In the genomic region with DNA sequence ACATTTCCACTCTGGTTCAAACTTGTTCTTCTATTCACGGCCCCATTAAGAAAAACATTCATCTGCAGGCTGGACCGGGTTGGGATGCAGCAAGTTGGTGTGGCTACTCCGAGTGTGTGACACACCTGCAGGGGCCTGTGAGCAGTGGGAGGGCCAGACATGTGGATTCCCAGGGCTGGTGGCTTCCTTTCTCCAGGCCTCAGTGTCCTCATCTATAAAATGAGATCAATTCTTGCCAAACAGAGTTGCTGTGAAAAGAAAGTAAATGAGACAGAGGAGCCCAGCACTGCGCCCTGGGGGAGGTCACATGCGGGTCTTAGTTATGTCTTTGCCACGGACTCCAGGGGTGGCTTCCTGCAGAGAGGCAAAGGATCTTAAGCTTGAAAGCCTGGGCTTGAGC, we compare ENCODE assay signal across 18 cellular contexts. TPM values are rescaled to one million over a fixed set of nuclear protein-coding genes. Genes with fewer than 3 reads are reported as not detected.
A peak's percentile ranks its signal among the peaks of the same experiment; 100 is the strongest.
DNase-seq lines count a peak whose midpoint lies in the region; ATAC-seq and TF ChIP-seq lines count a peak whose summit lies in the region.
"Had no signal": no experiment of that assay in that cellular context is flagged by ENCODE, and none has a peak within 500 bp of the region (broad histone marks: within the 10 kb centered on the region; RNA-seq: fewer than 3 reads in every experiment).

No MANE protein-coding gene starts in this region.

- H3K27ac Mint-ChIP-seq in activated CD8-positive, alpha-beta T cell treated with anti-CD3 and anti-CD28 coated beads for 36 hours: peak overlapping the region; percentile 55
- no peak overlapping the region for H3K27ac Mint-ChIP-seq in activated CD8-positive, alpha-beta T cell treated with anti-CD3 and anti-CD28 coated beads, Interleukin-2, amount 10 ng/mL, durations not matched to agents 7 days and 5 days
- H3K27ac Mint-ChIP-seq in effector memory CD8-positive, alpha-beta T cell: peak overlapping the region; percentile 23 to 68
- peak overlapping the region in 7 of 10 donors; percentile 4 to 83 (median 66) for H3K27ac Mint-ChIP-seq in naive thymus-derived CD8-positive, alpha-beta T cell
- H3K27ac Mint-ChIP-seq: dendritic cell treated with granulocyte-macrophage colony-stimulating factor and Interleukin-4, amounts not matched to agents 40 ng/mL and 50 ng/mL, for 4 days had no signal

- H3K4me3 ChIP-seq in thoracic aorta: no peak overlapping the region
- H3K4me3 ChIP-seq: GM12878, K562, pancreas, spleen had no signal

- no peak for TF ChIP-seq CTCF in activated CD8-positive, alpha-beta T cell treated with anti-CD3 and anti-CD28 coated beads for 36 hours (IDR thresholded peaks at IDR 0.05)
- no peak for TF ChIP-seq CTCF in thoracic aorta (IDR thresholded peaks at IDR 0.05)

- ATAC-seq in activated CD8-positive, alpha-beta T cell treated with anti-CD3 and anti-CD28 coated beads for 36 hours: no peak
- no peak for ATAC-seq in activated CD8-positive, alpha-beta T cell treated with anti-CD3 and anti-CD28 coated beads, Interleukin-2, amount 10 ng/mL, durations not matched to agents 7 days and 5 days
- ATAC-seq in effector memory CD8-positive, alpha-beta T cell (replicated peaks): no peak
- ATAC-seq in naive thymus-derived CD8-positive, alpha-beta T cell: no peak
- ATAC-seq in thoracic aorta (ENCODE audit: insufficient number of reproducible peaks, low FRiP score, low read depth): no peak

- H3K36me3 Mint-ChIP-seq in activated CD8-positive, alpha-beta T cell treated with anti-CD3 and anti-CD28 coated beads for 36 hours (ENCODE audit: low read depth): peaks cover 2% of the 10 kb centered on the region
- H3K36me3 Mint-ChIP-seq in activated CD8-positive, alpha-beta T cell treated with anti-CD3 and anti-CD28 coated beads, Interleukin-2, amount 10 ng/mL, durations not matched to agents 7 days and 5 days (ENCODE audit: low read depth): peaks cover 4% of the 10 kb centered on the region
- peaks cover 28% of the 10 kb centered on the region for H3K36me3 Mint-ChIP-seq in effector memory CD8-positive, alpha-beta T cell (ENCODE audit: insufficient read depth)
- H3K36me3 Mint-ChIP-seq in naive thymus-derived CD8-positive, alpha-beta T cell: peaks cover 0 to 25% (median 0%) of the 10 kb centered on the region in 3 donors

- no peak overlapping the region for H3K4me3 Mint-ChIP-seq in activated CD8-positive, alpha-beta T cell treated with anti-CD3 and anti-CD28 coated beads for 36 hours
- no peak overlapping the region for H3K4me3 Mint-ChIP-seq in activated CD8-positive, alpha-beta T cell treated with anti-CD3 and anti-CD28 coated beads, Interleukin-2, amount 10 ng/mL, durations not matched to agents 7 days and 5 days
- no peak overlapping the region for H3K4me3 Mint-ChIP-seq in effector memory CD8-positive, alpha-beta T cell
- H3K4me3 Mint-ChIP-seq in naive thymus-derived CD8-positive, alpha-beta T cell: peak overlapping the region in 1 of 10 donors; percentile 38
- H3K4me3 Mint-ChIP-seq: CD4-positive, CD25-positive, alpha-beta regulatory T cell; dendritic cell treated with granulocyte-macrophage colony-stimulating factor and Interleukin-4, amounts not matched to agents 40 ng/mL and 50 ng/mL, for 4 days had no signal

- H3K9me3 Mint-ChIP-seq in activated CD8-positive, alpha-beta T cell treated with anti-CD3 and anti-CD28 coated beads for 36 hours: no peaks in the 10 kb centered on the region
- H3K9me3 Mint-ChIP-seq in activated CD8-positive, alpha-beta T cell treated with anti-CD3 and anti-CD28 coated beads, Interleukin-2, amount 10 ng/mL, durations not matched to agents 7 days and 5 days (ENCODE audit: insufficient read depth): no peaks in the 10 kb centered on the region
- no peaks in the 10 kb centered on the region for H3K9me3 Mint-ChIP-seq in effector memory CD8-positive, alpha-beta T cell
- H3K9me3 Mint-ChIP-seq in naive thymus-derived CD8-positive, alpha-beta T cell: no peaks in the 10 kb centered on the region
- H3K9me3 Mint-ChIP-seq: CD4-positive, CD25-positive, alpha-beta regulatory T cell; dendritic cell treated with granulocyte-macrophage colony-stimulating factor and Interleukin-4, amounts not matched to agents 40 ng/mL and 50 ng/mL, for 4 days had no signal

- peaks cover 6 to 39% of the 10 kb centered on the region in 2 donors for H3K4me1 ChIP-seq in thoracic aorta (ENCODE audit: control insufficient read depth in 1 of 2, low read depth in 2 of 2)
- H3K4me1 ChIP-seq: pancreas had no signal

- POLR2A ChIA-PET in activated CD8-positive, alpha-beta T cell treated with anti-CD3 and anti-CD28 coated beads for 36 hours (lab: Charles Lee): no interaction called here
- POLR2A ChIA-PET in activated CD8-positive, alpha-beta T cell treated with anti-CD3 and anti-CD28 coated beads, Interleukin-2, amount 10 ng/mL, durations not matched to agents 7 days and 5 days (lab: Charles Lee): no interaction called here
- POLR2A ChIA-PET in naive thymus-derived CD8-positive, alpha-beta T cell (lab: Charles Lee): no interaction called here

- no peaks in the 10 kb centered on the region for H3K27me3 ChIP-seq in thoracic aorta (replicated peaks; ENCODE audit: insufficient read depth)
- H3K27me3 ChIP-seq: pancreas, spleen had no signal

- no peaks in the 10 kb centered on the region for H3K27me3 Mint-ChIP-seq in activated CD8-positive, alpha-beta T cell treated with anti-CD3 and anti-CD28 coated beads for 36 hours
- H3K27me3 Mint-ChIP-seq in activated CD8-positive, alpha-beta T cell treated with anti-CD3 and anti-CD28 coated beads, Interleukin-2, amount 10 ng/mL, durations not matched to agents 7 days and 5 days (ENCODE audit: low read depth): no peaks in the 10 kb centered on the region
- no peaks in the 10 kb centered on the region for H3K27me3 Mint-ChIP-seq in effector memory CD8-positive, alpha-beta T cell
- no peaks in the 10 kb centered on the region for H3K27me3 Mint-ChIP-seq in naive thymus-derived CD8-positive, alpha-beta T cell
- H3K27me3 Mint-ChIP-seq: CD4-positive, CD25-positive, alpha-beta regulatory T cell; dendritic cell treated with granulocyte-macrophage colony-stimulating factor and Interleukin-4, amounts not matched to agents 40 ng/mL and 50 ng/mL, for 4 days had no signal

- H3K27ac ChIP-seq in thoracic aorta: peak overlapping the region; percentile 60 to 63
- H3K27ac ChIP-seq: pancreas, spleen had no signal

- CTCF ChIA-PET in activated CD8-positive, alpha-beta T cell treated with anti-CD3 and anti-CD28 coated beads for 36 hours (lab: Charles Lee): interaction anchor here (0.8 to 1.6 kb wide), 4 partner anchors 14 to 94 kb away, joined by 3 to 6 read pairs (median 4); no protein-coding TSS in a partner anchor
- CTCF ChIA-PET in activated CD8-positive, alpha-beta T cell treated with anti-CD3 and anti-CD28 coated beads, Interleukin-2, amount 10 ng/mL, durations not matched to agents 7 days and 5 days (lab: Charles Lee): interaction anchor here (1.0 to 1.5 kb wide), 2 partner anchors 23 to 93 kb away, joined by 3 to 4 read pairs; no protein-coding TSS in a partner anchor

- intact Hi-C loops in activated CD8-positive, alpha-beta T cell treated with anti-CD3 and anti-CD28 coated beads for 36 hours (cut with micrococcal nuclease): no loop called here

- H3K36me3 ChIP-seq in thoracic aorta: peaks cover 12% of the 10 kb centered on the region

- H3K9me3 ChIP-seq in thoracic aorta: no peaks in the 10 kb centered on the region
- H3K9me3 ChIP-seq: pancreas, spleen had no signal

- no peak for DNase-seq in activated CD8-positive, alpha-beta T cell treated with anti-CD3 and anti-CD28 coated beads for 36 hours
- DNase-seq in activated CD8-positive, alpha-beta T cell treated with anti-CD3 and anti-CD28 coated beads, Interleukin-2, amount 10 ng/mL, durations not matched to agents 7 days and 5 days: no peak
- no peak for DNase-seq in effector memory CD8-positive, alpha-beta T cell
- DNase-seq in naive thymus-derived CD8-positive, alpha-beta T cell: no peak
- DNase-seq in thoracic aorta (ENCODE audit: low spot score): no peak
- DNase-seq in stimulated activated CD4-positive, alpha-beta T cell treated with anti-CD3 and anti-CD28 coated beads, Interleukin-2, amount 100 ng/mL, for 48 hours: no peak
- no peak for DNase-seq in HuH-7.5 (ENCODE audit: low spot score)
- DNase-seq in activated naive CD4-positive, alpha-beta T cell treated with Interleukin-2 at 50 U/mL for 16 hours: no peak
- DNase-seq: activated CD4-positive, alpha-beta T cell treated with anti-CD3 and anti-CD28 coated beads, Interleukin-2, amount 50 U/mL, for 4 hours; CD4-positive, CD25-positive, alpha-beta regulatory T cell; NCI-H1417; NCI-H2227 treated with DMSO at 0.1 percent for 48 hours; pancreas; spleen had no signal

- H3K4me1 Mint-ChIP-seq in activated CD8-positive, alpha-beta T cell treated with anti-CD3 and anti-CD28 coated beads for 36 hours (ENCODE audit: low read depth): peaks cover 29% of the 10 kb centered on the region
- H3K4me1 Mint-ChIP-seq in activated CD8-positive, alpha-beta T cell treated with anti-CD3 and anti-CD28 coated beads, Interleukin-2, amount 10 ng/mL, durations not matched to agents 7 days and 5 days (ENCODE audit: low read depth): peaks cover 36% of the 10 kb centered on the region
- H3K4me1 Mint-ChIP-seq in effector memory CD8-positive, alpha-beta T cell (ENCODE audit: low read depth in 2 of 2): peaks cover 19 to 33% of the 10 kb centered on the region in 2 donors
- peaks cover 26 to 51% (median 32%) of the 10 kb centered on the region in 4 donors for H3K4me1 Mint-ChIP-seq in naive thymus-derived CD8-positive, alpha-beta T cell

RNA-seq across cellular contexts. Expression of gene MICALL1, which starts 5.2 kb away (rescaled TPM):
- total RNA-seq in activated CD8-positive, alpha-beta T cell treated with anti-CD3 and anti-CD28 coated beads for 36 hours: 10 to 100 TPM; 10.2 to 11.8 TPM
- total RNA-seq in activated CD8-positive, alpha-beta T cell treated with anti-CD3 and anti-CD28 coated beads, Interleukin-2, amount 10 ng/mL, durations not matched to agents 7 days and 5 days: 10 to 100 TPM; 21.3 to 24.5 TPM
- total RNA-seq in naive thymus-derived CD8-positive, alpha-beta T cell: 10 to 100 TPM; 26.3 to 28.5 TPM
- polyA plus RNA-seq in naive thymus-derived CD8-positive, alpha-beta T cell: 1 to 10 TPM; 1.3 to 4.7 (median 1.5) TPM
- total RNA-seq in thoracic aorta: 10 to 100 TPM; 16.8 to 49.3 TPM

RNA-seq across cellular contexts. Expression of gene C22orf23, which starts 42.1 kb away (rescaled TPM):
- not detected for total RNA-seq in activated CD8-positive, alpha-beta T cell treated with anti-CD3 and anti-CD28 coated beads for 36 hours
- not detected for total RNA-seq in activated CD8-positive, alpha-beta T cell treated with anti-CD3 and anti-CD28 coated beads, Interleukin-2, amount 10 ng/mL, durations not matched to agents 7 days and 5 days
- not detected for total RNA-seq in naive thymus-derived CD8-positive, alpha-beta T cell
- polyA plus RNA-seq in naive thymus-derived CD8-positive, alpha-beta T cell: not detected
- total RNA-seq in thoracic aorta: not detected
- total RNA-seq: CD4-positive, CD25-positive, alpha-beta regulatory T cell; mesenteric fat pad; spleen had no signal
- polyA plus RNA-seq: CD4-positive, CD25-positive, alpha-beta regulatory T cell had no signal

RNA-seq across cellular contexts. Expression of gene POLR2F, which starts 42.2 kb away (rescaled TPM):
- total RNA-seq in activated CD8-positive, alpha-beta T cell treated with anti-CD3 and anti-CD28 coated beads for 36 hours: 10 to 100 TPM; 82.2 to 85.4 TPM
- 10 to 100 TPM; 71.7 to 73.8 TPM for total RNA-seq in activated CD8-positive, alpha-beta T cell treated with anti-CD3 and anti-CD28 coated beads, Interleukin-2, amount 10 ng/mL, durations not matched to agents 7 days and 5 days
- total RNA-seq in naive thymus-derived CD8-positive, alpha-beta T cell: 10 to 100 TPM; 38.0 to 40.7 TPM
- 100 to 1,000 TPM; 129 to 172 (median 145) TPM for polyA plus RNA-seq in naive thymus-derived CD8-positive, alpha-beta T cell
- 10 to 100 TPM; 37.9 to 93.1 TPM for total RNA-seq in thoracic aorta
